ENCODE assay signal across 8 cellular contexts in the genomic region with DNA sequence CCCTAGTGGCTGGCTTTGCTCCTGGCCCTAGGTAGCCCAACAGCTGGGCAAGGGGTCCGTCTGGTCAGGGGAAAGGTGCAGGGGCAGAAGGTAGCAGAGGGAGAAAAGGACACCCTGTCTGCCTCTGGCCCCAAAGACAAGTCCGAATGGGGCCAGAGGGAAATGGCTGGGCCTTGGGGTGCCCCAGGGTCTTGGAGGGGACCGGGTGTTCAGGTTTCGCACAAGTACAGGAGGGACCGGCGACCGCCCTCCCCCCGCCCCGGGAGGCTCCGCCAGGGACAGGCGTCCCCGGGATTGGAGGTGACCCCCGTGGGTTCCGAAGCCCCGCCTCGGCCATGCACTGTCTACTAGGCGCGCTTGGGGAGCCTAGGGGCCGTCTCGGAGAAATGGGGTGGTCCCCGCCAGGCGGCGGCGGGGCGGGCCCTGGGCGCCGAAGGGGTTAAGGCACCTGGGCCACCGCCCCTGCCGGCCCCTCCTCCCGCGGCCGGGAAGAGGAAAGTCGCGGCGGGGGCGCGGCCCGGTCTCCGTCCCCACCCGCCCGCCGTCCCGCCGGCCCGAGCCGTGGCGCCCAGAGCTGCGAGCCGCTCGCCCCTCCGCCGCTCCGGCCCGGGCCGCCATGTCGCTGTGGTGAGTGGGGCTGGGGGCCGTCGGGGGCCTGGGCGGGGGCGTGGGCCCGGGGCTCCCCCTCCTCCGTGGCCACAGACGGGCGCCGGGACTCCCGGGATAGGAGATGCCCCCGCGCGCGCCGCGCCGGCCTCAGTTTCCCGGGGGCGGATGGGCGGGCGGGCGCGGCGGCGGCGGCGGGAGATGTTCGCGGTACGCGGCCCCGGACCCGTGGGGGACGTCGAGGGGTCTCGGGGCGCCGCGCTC.
DNase-seq lines count a peak whose midpoint lies in the region; ATAC-seq and TF ChIP-seq lines count a peak whose summit lies in the region.

A gene with protein sequence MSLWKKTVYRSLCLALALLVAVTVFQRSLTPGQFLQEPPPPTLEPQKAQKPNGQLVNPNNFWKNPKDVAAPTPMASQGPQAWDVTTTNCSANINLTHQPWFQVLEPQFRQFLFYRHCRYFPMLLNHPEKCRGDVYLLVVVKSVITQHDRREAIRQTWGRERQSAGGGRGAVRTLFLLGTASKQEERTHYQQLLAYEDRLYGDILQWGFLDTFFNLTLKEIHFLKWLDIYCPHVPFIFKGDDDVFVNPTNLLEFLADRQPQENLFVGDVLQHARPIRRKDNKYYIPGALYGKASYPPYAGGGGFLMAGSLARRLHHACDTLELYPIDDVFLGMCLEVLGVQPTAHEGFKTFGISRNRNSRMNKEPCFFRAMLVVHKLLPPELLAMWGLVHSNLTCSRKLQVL (plus strand): TSS at position 523 of the 870 bp plus-strand sequence. CDS start 94 bp downstream, at position 617.

- H3K27me3 ChIP-seq in OCI-LY1 (ENCODE audit: insufficient read depth, low read length), result no peaks in the 10 kb centered on the region

- ATAC-seq in HG03439 (IDR thresholded peaks at IDR 0.05; ENCODE audit: unreplicated experiment), result no peak
- ATAC-seq in GM18873 (IDR thresholded peaks at IDR 0.05; ENCODE audit: low FRiP score, unreplicated experiment), result no peak

- H4K20me1 ChIP-seq in OCI-LY1 (ENCODE audit: insufficient read depth, low read length), result no peaks in the 10 kb centered on the region

- DNase-seq in germinal center (ENCODE audit: low spot score) (peak; percentile 60), skeletal muscle cell (ENCODE audit: low read depth) (no peak), cerebellar cortex (ENCODE audit: low spot score) (no peak)
- no peak for DNase-seq in activated CD4-positive, CD25-positive, alpha-beta regulatory T cell treated with anti-CD3 and anti-CD28 coated beads, Interleukin-2, amount 50 U/mL, for 72 hours

- H3K4me1 ChIP-seq in OCI-LY1 (ENCODE audit: insufficient read depth, low read length, severe bottlenecking), result peaks cover 52% of the 10 kb centered on the region

- H2AFZ ChIP-seq in OCI-LY1 (ENCODE audit: low read length), result no peak within 1 kb of the TSS

- H3F3A ChIP-seq in OCI-LY1 (ENCODE audit: insufficient read depth, low read length), result no peaks in the 10 kb centered on the region

- no peak for TF ChIP-seq CTCF in OCI-LY1 (IDR thresholded peaks at IDR 0.05; ENCODE audit: low read length)

- TF ChIP-seq POLR2A in GM19193 (IDR thresholded peaks at IDR 0.05; ENCODE audit: extremely low read depth, insufficient read depth, insufficient read length), result peak; percentile 15

- H3K4me2 ChIP-seq in OCI-LY1 (ENCODE audit: low read length), result peak within 1 kb of the TSS; percentile 83

- H3K9me3 ChIP-seq in OCI-LY1 (ENCODE audit: low read length), result no peaks in the 10 kb centered on the region

- no peaks in the 10 kb centered on the region for H3K79me2 ChIP-seq in OCI-LY1 (ENCODE audit: insufficient read depth, low read length)

- H3K9me2 ChIP-seq in OCI-LY1 (ENCODE audit: low read depth, low read length), result no peaks in the 10 kb centered on the region

- peak within 1 kb of the TSS; percentile 63 for H3K4me3 ChIP-seq in OCI-LY1 (ENCODE audit: low read depth, low read length, poor library complexity, severe bottlenecking)
- H3K4me3 ChIP-seq in skeletal muscle cell (ENCODE audit: low read depth, low read length), result peak within 1 kb of the TSS; percentile 30

- H3K9ac ChIP-seq in OCI-LY1 (ENCODE audit: low read length), result peak within 1 kb of the TSS; percentile 75

- peak within 1 kb of the TSS; percentile 91 for H3K27ac ChIP-seq in OCI-LY1 (ENCODE audit: low read depth, low read length, poor library complexity, severe bottlenecking)

- no peaks in the 10 kb centered on the region for H3K36me3 ChIP-seq in OCI-LY1 (ENCODE audit: insufficient read depth, low read length)
